14 cellular contexts compared by ENCODE assay signal in genomic region chr7:76985924-76986717, GRCh38. TPM values are rescaled to one million over a fixed set of nuclear protein-coding genes. Genes with fewer than 3 reads are reported as not detected.
"Had no signal": no experiment of that assay in that cellular context is flagged by ENCODE, and none has a peak within 500 bp of the region (broad histone marks: within the 10 kb centered on the region; RNA-seq: fewer than 3 reads in every experiment).

No MANE protein-coding gene starts in this region.

RNA-seq across cellular contexts. Expression of gene SPDYE17, which starts 46.0 kb away (rescaled TPM):
- total RNA-seq: dermis microvascular lymphatic vessel endothelial cell; esophagus squamous epithelium; heart right ventricle; left colon; lower leg skin; mesenteric fat pad; myocyte; naive thymus-derived CD8-positive, alpha-beta T cell; osteocyte; psoas muscle; renal cortical epithelial cell; right cardiac atrium; spleen; testis had no signal
- polyA plus RNA-seq: heart right ventricle; naive thymus-derived CD8-positive, alpha-beta T cell; psoas muscle; right cardiac atrium; spleen had no signal
